23 cellular contexts compared by ENCODE assay signal in genomic region chr18:74414951-74415515, GRCh38. TPM values are rescaled to one million over a fixed set of nuclear protein-coding genes. Genes with fewer than 3 reads are reported as not detected.
DNase-seq lines count a peak whose midpoint lies in the region; ATAC-seq and TF ChIP-seq lines count a peak whose summit lies in the region.
"Had no signal": no experiment of that assay in that cellular context is flagged by ENCODE, and none has a peak within 500 bp of the region (broad histone marks: within the 10 kb centered on the region; RNA-seq: fewer than 3 reads in every experiment).

No MANE protein-coding gene starts in this region.

- peak; percentile 21 for DNase-seq in NCI-H69 (lab: John Stamatoyannopoulos, UW)
- DNase-seq in heart left ventricle = peak in 4 of 5 donors; percentile 35 to 75 (median 40)
- peak; percentile 71 for DNase-seq in mesenteric fat pad (ENCODE audit: low spot score)
- DNase-seq in NCI-H2029 (lab: John Stamatoyannopoulos, UW) = no peak
- no peak for DNase-seq in suprapubic skin (ENCODE audit: low spot score in 2 of 2)
- DNase-seq in SW480 (ENCODE audit: low spot score) = no peak
- DNase-seq: EL, H7, MM.1S, NCI-H1048, NCI-H1417 treated with DMSO at 0.1 percent for 48 hours, NCI-H187, NCI-H226, NCI-H510A treated with DMSO at 0.1 percent for 48 hours, NCI-H82, SHP77 treated with DMSO at 0.1 percent for 48 hours, SW 1271 had no signal

- intact Hi-C loops in heart left ventricle (cut with DNase I) = no loop called here

- TF ChIP-seq EP300 in suprapubic skin (IDR thresholded peaks at IDR 0.05) = no peak

- 72 to 82% (median 78%) methylated on average over 12 of the region's 12 CpGs for WGBS in heart left ventricle, 4 donors
- 90% methylated on average over 10 of the region's 12 CpGs for WGBS in suprapubic skin

- peaks cover 0 to 14% (median 4%) of the 10 kb centered on the region in 11 experiments; a peak in 12 of 22 replicates for H3K9me3 ChIP-seq in BLaER1 treated with 17β-estradiol and CSF1 and Interleukin-3, amounts not matched to agents 10 nM and 100 nM (replicated peaks in 1 of 11)
- H3K9me3 ChIP-seq in heart left ventricle (no peaks in the 10 kb centered on the region), suprapubic skin (no peaks in the 10 kb centered on the region)

- H4K20me1 ChIP-seq in BLaER1 treated with 17β-estradiol and CSF1 and Interleukin-3, amounts not matched to agents 10 nM and 100 nM = no peaks in the 10 kb centered on the region

- H3K9ac ChIP-seq in BLaER1 treated with 17β-estradiol and CSF1 and Interleukin-3, amounts not matched to agents 10 nM and 100 nM = peak overlapping the region in 7 of 11 experiments; percentile 25 to 95 (median 92); a peak in 11 of 22 replicates

- peak overlapping the region in 8 of 11 experiments; percentile 83 to 100 (median 98); a peak in 17 of 22 replicates for H3K27ac ChIP-seq in BLaER1 treated with 17β-estradiol and CSF1 and Interleukin-3, amounts not matched to agents 10 nM and 100 nM
- H3K27ac ChIP-seq in heart left ventricle = peak overlapping the region in 4 of 12 donors; percentile 14 to 32 (median 27)
- no peak overlapping the region for H3K27ac ChIP-seq in suprapubic skin
- H3K27ac ChIP-seq: C4-2B, SK-N-MC had no signal

- peak in 2 of 4 donors; percentile 41 to 56 for ATAC-seq in heart left ventricle
- no peak for ATAC-seq in HG03196 (IDR thresholded peaks at IDR 0.05; ENCODE audit: unreplicated experiment)
- ATAC-seq: K562 had no signal

- H3K4me3 ChIP-seq in BLaER1 treated with 17β-estradiol and CSF1 and Interleukin-3, amounts not matched to agents 10 nM and 100 nM = no peak overlapping the region; a peak in 1 of 20 replicates
- H3K4me3 ChIP-seq in heart left ventricle (no peak overlapping the region), suprapubic skin (no peak overlapping the region)
- H3K4me3 ChIP-seq: K562, SK-N-MC had no signal

- TF ChIP-seq CTCF in heart left ventricle (IDR thresholded peaks at IDR 0.05) = no peak
- no peak for TF ChIP-seq CTCF in suprapubic skin (IDR thresholded peaks at IDR 0.05)

- TF ChIP-seq POLR2A in heart left ventricle (IDR thresholded peaks at IDR 0.05) (no peak), suprapubic skin (IDR thresholded peaks at IDR 0.05) (no peak)

- peaks cover 38 to 100% (median 97%) of the 10 kb centered on the region in 10 experiments for H3K4me1 ChIP-seq in BLaER1 treated with 17β-estradiol and CSF1 and Interleukin-3, amounts not matched to agents 10 nM and 100 nM
- H3K4me1 ChIP-seq in heart left ventricle (peaks cover 0 to 20% (median 0%) of the 10 kb centered on the region in 12 donors), suprapubic skin (no peaks in the 10 kb centered on the region)

- H3K36me3 ChIP-seq in BLaER1 treated with 17β-estradiol and CSF1 and Interleukin-3, amounts not matched to agents 10 nM and 100 nM = peaks cover 0 to 82% (median 52%) of the 10 kb centered on the region in 11 experiments; a peak in 16 of 22 replicates
- H3K36me3 ChIP-seq in heart left ventricle (no peaks in the 10 kb centered on the region), suprapubic skin (no peaks in the 10 kb centered on the region)

- no peaks in the 10 kb centered on the region for H3K27me3 ChIP-seq in BLaER1 treated with 17β-estradiol and CSF1 and Interleukin-3, amounts not matched to agents 10 nM and 100 nM
- H3K27me3 ChIP-seq in heart left ventricle (no peaks in the 10 kb centered on the region), suprapubic skin (peaks cover 12% of the 10 kb centered on the region)

- H3K4me2 ChIP-seq in BLaER1 treated with 17β-estradiol and CSF1 and Interleukin-3, amounts not matched to agents 10 nM and 100 nM = peak overlapping the region in 9 of 11 experiments; percentile 86 to 99 (median 96); a peak in 17 of 22 replicates

RNA-seq across cellular contexts. Expression of gene DIPK1C, which starts 42.1 kb away (rescaled TPM):
- total RNA-seq in heart left ventricle (10 to 100 TPM in 3 of 9 donors, 1 to 10 TPM in 6; 1.3 to 13.6 (median 6.3) TPM), mesenteric fat pad (not detected), suprapubic skin (1 to 10 TPM; 1.8 to 4.1 (median 3.5) TPM)
- polyA plus RNA-seq in heart left ventricle = 10 to 100 TPM in 1 of 2 donors, 1 to 10 TPM in 1; 1.9 to 14.2 TPM
- total RNA-seq: H7, LHCN-M2 had no signal

Comparison
In these comparisons a context has a peak if more than half of its experiments do, and no peak if none do; other contexts are left out.
1. DNase-seq: peak in NCI-H69 (single experiment), heart left ventricle (4 of 5) and mesenteric fat pad (single experiment); none in NCI-H2029 (single experiment), suprapubic skin (0 of 2) and SW480 (single experiment).